Comparison of ENCODE assay signal across 24 cellular contexts in genomic region chr1:100430368-100430767, GRCh38.
DNase-seq lines count a peak whose midpoint lies in the region; ATAC-seq and TF ChIP-seq lines count a peak whose summit lies in the region.
"Had no signal": no experiment of that assay in that cellular context is flagged by ENCODE, and none has a peak within 500 bp of the region (broad histone marks: within the 10 kb centered on the region; RNA-seq: fewer than 3 reads in every experiment).

No MANE protein-coding gene starts in this region.

- no peak overlapping the region for H3K27ac ChIP-seq in CD4-positive, alpha-beta T cell (ENCODE audit: low read depth, low read length)
- peak overlapping the region; percentile 13; the same call in 1 of the 2 replicates for H3K27ac ChIP-seq in HEK293 (ENCODE audit: extremely low read depth, low read depth, low read length)
- H3K27ac ChIP-seq: heart left ventricle, KMS-11, neutrophil, SJCRH30, thyroid gland, WERI-Rb-1 had no signal

- no peak overlapping the region for H3K4me3 ChIP-seq in HEK293 (ENCODE audit: low read depth, low read length)
- no peak overlapping the region for H3K4me3 ChIP-seq in epithelial cell of esophagus (ENCODE audit: low read length)
- H3K4me3 ChIP-seq: heart left ventricle, SJCRH30, smooth muscle cell, thyroid gland had no signal

- H3K9me3 Mint-ChIP-seq in CD4-positive, alpha-beta T cell = peaks cover 15% of the 10 kb centered on the region

- no peaks in the 10 kb centered on the region for H3K27me3 ChIP-seq in CD4-positive, alpha-beta T cell (ENCODE audit: control insufficient read depth, insufficient read depth, low read length)
- H3K27me3 ChIP-seq: heart left ventricle, neutrophil, SJCRH30, thyroid gland had no signal

- ATAC-seq in CD4-positive, alpha-beta T cell (ENCODE audit: poor library complexity) = no peak
- ATAC-seq in HG03025 (IDR thresholded peaks at IDR 0.05; ENCODE audit: low FRiP score, unreplicated experiment) = no peak
- ATAC-seq: activated naive CD4-positive, alpha-beta T cell treated with anti-CD3 and anti-CD28 coated beads, Interleukin-2, amount 50 U/mL, for 72 hours; CD8-positive, alpha-beta T cell; effector memory CD8-positive, alpha-beta T cell had no signal

- H3K9me3 ChIP-seq in CD4-positive, alpha-beta T cell (ENCODE audit: control insufficient read depth, low read length) = no peaks in the 10 kb centered on the region
- no peaks in the 10 kb centered on the region for H3K9me3 ChIP-seq in HEK293 (ENCODE audit: control insufficient read depth, insufficient read depth, low read depth, low read length)
- H3K9me3 ChIP-seq: heart left ventricle, neutrophil, SJCRH30, thyroid gland had no signal

- CTCF ChIA-PET in CD4-positive, alpha-beta T cell (lab: Charles Lee) = interaction anchor here (0.8 kb wide), 1 partner anchor 26 kb away, joined by 4 read pairs; no protein-coding TSS in a partner anchor
- CTCF ChIA-PET in HEK293 (lab: Yijun Ruan, JAX) = interaction anchor here (0.6 to 1.9 kb wide), 2 partner anchors 26 to 487 kb away, joined by 3 to 11 read pairs; no protein-coding TSS in a partner anchor

- DNase-seq in CD4-positive, alpha-beta T cell = no peak
- DNase-seq in NCI-H69 (lab: John Stamatoyannopoulos, UW) (peak; percentile 92), epithelial cell of esophagus (ENCODE audit: low read depth) (peak; percentile 15), cardiac septum (ENCODE audit: low spot score) (no peak)
- no peak for DNase-seq in activated effector memory CD4-positive, alpha-beta T cell treated with anti-CD3 and anti-CD28 coated beads, Interleukin-2, amount 50 U/mL, for 16 hours
- DNase-seq: activated CD4-positive, alpha-beta T cell treated with anti-CD3 and anti-CD28 coated beads, Interleukin-2, amount 50 U/mL, for 48 hours; activated T-cell treated with anti-CD3 and anti-CD28 coated beads, Interleukin-2, amount 50 U/mL, for 1 hour; CD8-positive, alpha-beta T cell; effector memory CD8-positive, alpha-beta T cell; GOT3; heart left ventricle; NCI-H1048; NCI-H2081 treated with DMSO at 0.1 percent for 48 hours; stimulated activated CD4-positive, alpha-beta T cell treated with anti-CD3 and anti-CD28 coated beads, Interleukin-2, amount 100 ng/mL, for 48 hours; stimulated activated naive CD4-positive, alpha-beta T cell treated with Interleukin-2 at 50 U/mL for 16 hours; thyroid gland; WERI-Rb-1 had no signal

- no peaks in the 10 kb centered on the region for H3K36me3 ChIP-seq in HEK293 (ENCODE audit: control insufficient read depth in 2 of 2, insufficient read depth in 1 of 2, low read length in 2 of 2)
- H3K36me3 ChIP-seq: neutrophil, SJCRH30, thyroid gland, WERI-Rb-1 had no signal

- H3K4me1 Mint-ChIP-seq in CD4-positive, alpha-beta T cell (ENCODE audit: low read depth) = peaks cover 78% of the 10 kb centered on the region

- intact Hi-C loops in CD4-positive, alpha-beta T cell (cut with DNase I, micrococcal nuclease) = no loop called here
- intact Hi-C loops in cardiac septum (cut with DNase I) = no loop called here

- peak overlapping the region; percentile 68 for H3K27ac Mint-ChIP-seq in CD4-positive, alpha-beta T cell

- TF ChIP-seq CTCF in CD4-positive, alpha-beta T cell (IDR thresholded peaks at IDR 0.05) = no peak
- TF ChIP-seq CTCF in HEK293 (tag by site-specific recombination; IDR thresholded peaks at IDR 0.05) (no peak), epithelial cell of esophagus (IDR thresholded peaks at IDR 0.05; ENCODE audit: insufficient read depth, low read depth, low read length, missing control alignments) (no peak)

- no peak overlapping the region for H3K4me3 Mint-ChIP-seq in CD4-positive, alpha-beta T cell
- H3K4me3 Mint-ChIP-seq: CD8-positive, alpha-beta T cell; effector memory CD8-positive, alpha-beta T cell had no signal

- H3K36me3 Mint-ChIP-seq in CD4-positive, alpha-beta T cell (ENCODE audit: low read depth) = peaks cover 87% of the 10 kb centered on the region

- H3K27me3 Mint-ChIP-seq in CD4-positive, alpha-beta T cell = no peaks in the 10 kb centered on the region
- H3K27me3 Mint-ChIP-seq: effector memory CD8-positive, alpha-beta T cell had no signal

- H3K4me1 ChIP-seq in HEK293 (ENCODE audit: control insufficient read depth, insufficient read depth, low read length) = no peaks in the 10 kb centered on the region
- H3K4me1 ChIP-seq: heart left ventricle, SJCRH30 had no signal

- POLR2A ChIA-PET in CD4-positive, alpha-beta T cell (lab: Charles Lee) = interaction anchor here (1.4 to 4.8 kb wide), 4 partner anchors 7 to 79 kb away, joined by 3 to 41 read pairs (median 8); no protein-coding TSS in a partner anchor
- POLR2A ChIA-PET in HEK293 (lab: Yijun Ruan, JAX) = no interaction called here

TF ChIP-seq in HEK293, 187 proteins besides CTCF, POLR2A, EP300 and RAD21 (continues in another document):
- TF ChIP-seq ZNF280D (tag by site-specific recombination; IDR thresholded peaks at IDR 0.05) (no peak), ZNF660 (tag by site-specific recombination; IDR thresholded peaks at IDR 0.05) (no peak), PRDM4 (tag by site-specific recombination; IDR thresholded peaks at IDR 0.05) (no peak), ZNF26 (tag by site-specific recombination; IDR thresholded peaks at IDR 0.05) (no peak), ZNF549 (tag by site-specific recombination; IDR thresholded peaks at IDR 0.05) (no peak), ZNF423 (tag by site-specific recombination; IDR thresholded peaks at IDR 0.05) (no peak), ZNF23 (tag by site-specific recombination; IDR thresholded peaks at IDR 0.05; ENCODE audit: borderline replicate concordance) (no peak), ZNF473 (tag by site-specific recombination; IDR thresholded peaks at IDR 0.05) (no peak), SP3 (tag by site-specific recombination; IDR thresholded peaks at IDR 0.05) (no peak), ZNF623 (tag by site-specific recombination; IDR thresholded peaks at IDR 0.05) (no peak), ZNF501 (tag by site-specific recombination; IDR thresholded peaks at IDR 0.05) (no peak), ZNF311 (tag by site-specific recombination; IDR thresholded peaks at IDR 0.05; ENCODE audit: borderline replicate concordance) (no peak), ZNF169 (tag by site-specific recombination; IDR thresholded peaks at IDR 0.05) (no peak), SCRT1 (tag by site-specific recombination; IDR thresholded peaks at IDR 0.05; ENCODE audit: borderline replicate concordance) (no peak), ZNF214 (tag by site-specific recombination; IDR thresholded peaks at IDR 0.05; ENCODE audit: borderline replicate concordance) (no peak), TRIM28 (IDR thresholded peaks at IDR 0.05; ENCODE audit: borderline replicate concordance, low read length) (no peak), FEZF1 (tag by site-specific recombination; IDR thresholded peaks at IDR 0.05) (peak; percentile 61; the same call in 1 of the 2 replicates), OSR2 (tag by site-specific recombination; IDR thresholded peaks at IDR 0.05) (peak; percentile 70)

Comparison
In these comparisons a context has a peak if more than half of its experiments do, and no peak if none do; other contexts are left out.
1. DNase-seq: peak in NCI-H69 (single experiment) and epithelial cell of esophagus (single experiment); none in CD4-positive, alpha-beta T cell (0 of 10), cardiac septum (single experiment) and activated effector memory CD4-positive, alpha-beta T cell treated with anti-CD3 and anti-CD28 coated beads, Interleukin-2, amount 50 U/mL, for 16 hours (single experiment).